ENCODE assay signal across 1 cellular context in genomic region chr12:132158677-132159554, GRCh38.
TF ChIP-seq lines count a peak whose summit lies in the region.

No MANE protein-coding gene starts in this region.

TF ChIP-seq in GM12878, 131 proteins besides CTCF, POLR2A, EP300 and RAD21:
- TF ChIP-seq RBBP5 (conservative IDR thresholded peaks at IDR 0.05) = no peak
- 0 out of 2 replicates have a peak, but pooled peaks have one; percentile 29 for TF ChIP-seq ZBTB33 (IDR thresholded peaks at IDR 0.05)
